Comparison of ENCODE assay signal across 8 cellular contexts in the genomic region with DNA sequence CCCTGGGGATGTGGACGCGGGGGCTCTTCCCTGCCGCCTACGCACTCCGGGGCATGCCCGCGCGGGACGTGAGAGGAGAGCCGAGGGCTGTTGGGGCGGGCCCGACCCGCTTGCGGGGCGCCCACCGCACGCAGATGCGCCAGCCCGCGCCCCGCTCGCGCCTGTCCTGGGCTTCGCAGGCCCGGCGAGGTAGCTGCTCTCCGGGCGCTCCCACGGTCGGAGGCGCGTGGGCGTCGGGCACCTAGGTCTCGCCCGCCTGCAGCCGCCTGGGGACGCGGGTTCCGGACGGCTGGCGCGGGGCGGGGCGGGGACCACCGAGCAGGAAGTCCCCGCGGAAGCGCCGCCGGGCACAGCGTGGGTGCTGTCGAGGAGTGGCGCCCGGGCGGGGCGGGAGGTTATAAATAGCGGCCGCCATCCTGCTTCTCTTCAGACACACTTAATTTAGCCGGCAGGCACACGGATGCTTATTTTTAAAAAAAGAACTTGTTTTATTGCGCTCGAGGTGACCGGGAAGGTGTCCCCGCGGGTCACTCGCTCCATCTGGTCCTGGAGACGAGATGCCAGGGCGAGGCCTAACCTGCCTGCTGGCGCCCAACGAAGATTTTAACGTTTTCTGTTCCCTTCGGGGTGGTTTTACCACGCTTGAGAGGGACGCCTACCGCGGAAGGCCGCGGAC. TPM values are rescaled to one million over a fixed set of nuclear protein-coding genes. Genes with fewer than 3 reads are reported as not detected.
DNase-seq lines count a peak whose midpoint lies in the region; ATAC-seq and TF ChIP-seq lines count a peak whose summit lies in the region.

No MANE protein-coding gene starts in this region.

- H3K9me3 Mint-ChIP-seq in naive thymus-derived CD8-positive, alpha-beta T cell: no peaks in the 10 kb centered on the region

- H3K36me3 Mint-ChIP-seq in naive thymus-derived CD8-positive, alpha-beta T cell: no peaks in the 10 kb centered on the region

- peak overlapping the region in 5 of 10 donors; percentile 66 to 94 (median 72) for H3K27ac Mint-ChIP-seq in naive thymus-derived CD8-positive, alpha-beta T cell

- TF ChIP-seq CTCF in thyroid gland (IDR thresholded peaks at IDR 0.05): no peak

- WGBS in thyroid gland, 2 donors: 12 to 16% methylated on average over 25 to 26 of the region's 79 CpGs

- intact Hi-C loops in thyroid gland (cut with DNase I): loop anchor here (10.0 kb wide), 1 partner anchor 227 kb away; no protein-coding TSS in a partner anchor

- H3K4me3 Mint-ChIP-seq in naive thymus-derived CD8-positive, alpha-beta T cell: peak overlapping the region; percentile 75 to 92 (median 84)

- no peaks in the 10 kb centered on the region for H3K36me3 ChIP-seq in thyroid gland

- H3K27me3 Mint-ChIP-seq in naive thymus-derived CD8-positive, alpha-beta T cell: peaks cover 6 to 36% (median 9%) of the 10 kb centered on the region in 5 donors

- H3K27ac ChIP-seq in thyroid gland: no peak overlapping the region

- peaks cover 43% of the 10 kb centered on the region for H3K27me3 ChIP-seq in thyroid gland

- H3K4me3 ChIP-seq in thyroid gland (replicated peaks in 1 of 3): peak overlapping the region in 1 of 3 donors; percentile 32

- H3K4me1 Mint-ChIP-seq in naive thymus-derived CD8-positive, alpha-beta T cell: peaks cover 9 to 22% (median 21%) of the 10 kb centered on the region in 4 donors

- TF ChIP-seq POLR2A in thyroid gland (IDR thresholded peaks at IDR 0.05): no peak

- H3K4me1 ChIP-seq in thyroid gland: peaks cover 6 to 20% of the 10 kb centered on the region in 2 donors

- ATAC-seq in GM18858 (IDR thresholded peaks at IDR 0.05; ENCODE audit: unreplicated experiment) (peak; percentile 29), HG02852 (IDR thresholded peaks at IDR 0.05; ENCODE audit: unreplicated experiment) (peak; percentile 41)
- peak; percentile 73 to 77 for ATAC-seq in naive thymus-derived CD8-positive, alpha-beta T cell

- H3K9me3 ChIP-seq in thyroid gland: no peaks in the 10 kb centered on the region

- DNase-seq in T-helper 1 cell: peak in 3 of 5 donors; percentile 37 to 48 (median 45)
- peak; percentile 33 for DNase-seq in central memory CD4-positive, alpha-beta T cell
- DNase-seq in naive thymus-derived CD8-positive, alpha-beta T cell: peak; percentile 52 to 85 (median 68)
- DNase-seq in thyroid gland: peak; percentile 28 to 39
- DNase-seq in KG1 (lab: John Stamatoyannopoulos, UW): no peak
- no peak for DNase-seq in T1000 (lab: John Stamatoyannopoulos, UW)

- POLR2A ChIA-PET in naive thymus-derived CD8-positive, alpha-beta T cell (lab: Charles Lee): interaction anchor here (0.6 to 4.1 kb wide), 5 partner anchors 33 to 234 kb away, joined by 3 to 30 read pairs (median 9); no protein-coding TSS in a partner anchor

RNA-seq across cellular contexts. Expression of a gene that starts 0.6 kb away (rescaled TPM):
- 1 to 10 TPM; 1.6 to 1.7 TPM for total RNA-seq in naive thymus-derived CD8-positive, alpha-beta T cell
- polyA plus RNA-seq in naive thymus-derived CD8-positive, alpha-beta T cell: under 1 TPM; 0.19 to 0.54 (median 0.47) TPM
- under 1 TPM; 0.11 to 0.54 (median 0.41) TPM for total RNA-seq in thyroid gland

RNA-seq across cellular contexts. Expression of a gene that starts 31.3 kb away (rescaled TPM):
- total RNA-seq in naive thymus-derived CD8-positive, alpha-beta T cell: not detected
- not detected for polyA plus RNA-seq in naive thymus-derived CD8-positive, alpha-beta T cell
- total RNA-seq in thyroid gland: 1 to 10 TPM in 2 of 4 donors, under 1 TPM in 2; 0.46 to 3.1 (median 1.4) TPM

Comparison
In these comparisons a context has a peak if more than half of its experiments do, and no peak if none do; other contexts are left out.
1. DNase-seq: peak in T-helper 1 cell (3 of 5), central memory CD4-positive, alpha-beta T cell (single experiment), naive thymus-derived CD8-positive, alpha-beta T cell (10 of 10) and thyroid gland (2 of 2); none in KG1 (single experiment) and T1000 (single experiment).
2. Peak in every context shown above with its lines, with median percentiles within 50 percentile points of each other: ATAC-seq.